32 cellular contexts compared by ENCODE assay signal in the genomic region with DNA sequence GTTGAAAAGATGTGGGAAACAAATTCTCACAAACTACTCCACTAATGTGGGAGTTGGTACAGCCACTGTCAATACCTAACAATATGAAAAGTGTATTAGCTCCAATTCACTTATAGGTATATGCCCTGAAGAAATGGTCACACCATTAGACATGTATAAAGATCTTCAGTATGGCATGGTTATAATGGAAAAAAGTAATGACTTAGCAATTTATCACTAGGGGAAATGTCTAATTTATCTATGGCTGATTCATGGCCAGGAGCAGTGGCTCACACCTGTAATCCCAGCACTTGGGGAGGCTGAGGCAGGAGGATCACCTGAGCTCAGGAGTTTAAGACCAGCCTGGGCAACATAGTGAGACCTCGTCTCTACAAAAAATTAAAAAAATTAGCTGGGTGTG.
"Had no signal": no experiment of that assay in that cellular context is flagged by ENCODE, and none has a peak within 500 bp of the region (broad histone marks: within the 10 kb centered on the region; RNA-seq: fewer than 3 reads in every experiment).

No MANE protein-coding gene starts in this region.

- H3K9me3 ChIP-seq: ascending aorta, gastroesophageal sphincter, pancreas, prostate gland, suprapubic skin, tibial nerve had no signal

- ATAC-seq: activated T-cell treated with anti-CD3 and anti-CD28 coated beads, Interleukin-2, amount 50 U/mL, for 72 hours; gastroesophageal sphincter; left cardiac atrium; left ventricle myocardium superior; pancreas; sciatic nerve had no signal

- H3K9me3 Mint-ChIP-seq: activated CD4-positive, alpha-beta memory T cell treated with anti-CD3 and anti-CD28 coated beads for 36 hours; activated naive CD8-positive, alpha-beta T cell treated with anti-CD3 and anti-CD28 coated beads, Interleukin-2, amount 10 ng/mL, durations not matched to agents 7 days and 5 days; activated T-cell treated with anti-CD3 and anti-CD28 coated beads, Interleukin-2, amount 50 U/mL, for 72 hours; brain; mesothelial cell of epicardium; naive B cell; neural crest cell had no signal

- H3K27ac ChIP-seq: coronary artery, hepatocyte, pancreas, prostate gland, skin epidermis, suprapubic skin, tibial nerve had no signal

- H3K27ac Mint-ChIP-seq: activated CD4-positive, alpha-beta memory T cell treated with anti-CD3 and anti-CD28 coated beads for 36 hours; activated naive CD8-positive, alpha-beta T cell treated with anti-CD3 and anti-CD28 coated beads, Interleukin-2, amount 10 ng/mL, durations not matched to agents 7 days and 5 days; mesothelial cell of epicardium had no signal

- H3K4me3 Mint-ChIP-seq: activated CD4-positive, alpha-beta memory T cell treated with anti-CD3 and anti-CD28 coated beads for 36 hours; activated naive CD8-positive, alpha-beta T cell treated with anti-CD3 and anti-CD28 coated beads, Interleukin-2, amount 10 ng/mL, durations not matched to agents 7 days and 5 days; activated T-cell treated with anti-CD3 and anti-CD28 coated beads, Interleukin-2, amount 50 U/mL, for 72 hours; brain; mesothelial cell of epicardium; naive B cell; neural crest cell had no signal

- H3K27me3 Mint-ChIP-seq: activated CD4-positive, alpha-beta memory T cell treated with anti-CD3 and anti-CD28 coated beads for 36 hours; activated naive CD8-positive, alpha-beta T cell treated with anti-CD3 and anti-CD28 coated beads, Interleukin-2, amount 10 ng/mL, durations not matched to agents 7 days and 5 days; brain; naive B cell had no signal

- DNase-seq: activated CD4-positive, alpha-beta memory T cell treated with anti-CD3 and anti-CD28 coated beads for 36 hours; activated CD4-positive, alpha-beta T cell treated with anti-CD3 and anti-CD28 coated beads for 4 hours; activated effector memory CD4-positive, alpha-beta T cell treated with Interleukin-2 at 50 U/mL for 16 hours; activated naive CD4-positive, alpha-beta T cell treated with Interleukin-2 at 50 U/mL for 16 hours; activated naive CD8-positive, alpha-beta T cell treated with anti-CD3 and anti-CD28 coated beads, Interleukin-2, amount 10 ng/mL, durations not matched to agents 7 days and 5 days; activated T-cell treated with anti-CD3 and anti-CD28 coated beads, Interleukin-2, amount 50 U/mL, for 72 hours; cerebellar nuclear complex; dorsolateral prefrontal cortex; effector memory CD4-positive, alpha-beta T cell; erythroblast; left cardiac atrium; left ventricle myocardium superior; naive B cell; nucleus accumbens; pancreas; retina; stimulated activated CD4-positive, alpha-beta T cell treated with anti-CD3 and anti-CD28 coated beads, Interleukin-4, amount 100 ng/mL, for 24 hours; stimulated activated naive CD4-positive, alpha-beta T cell; T-helper 1 cell had no signal

- H3K27me3 ChIP-seq: ascending aorta, cardiac muscle cell, dorsolateral prefrontal cortex, gastroesophageal sphincter, hepatocyte, pancreas, suprapubic skin, tibial nerve had no signal

- H3K4me1 Mint-ChIP-seq: activated naive CD8-positive, alpha-beta T cell treated with anti-CD3 and anti-CD28 coated beads, Interleukin-2, amount 10 ng/mL, durations not matched to agents 7 days and 5 days; naive B cell; neural crest cell had no signal
